In the genomic region with DNA sequence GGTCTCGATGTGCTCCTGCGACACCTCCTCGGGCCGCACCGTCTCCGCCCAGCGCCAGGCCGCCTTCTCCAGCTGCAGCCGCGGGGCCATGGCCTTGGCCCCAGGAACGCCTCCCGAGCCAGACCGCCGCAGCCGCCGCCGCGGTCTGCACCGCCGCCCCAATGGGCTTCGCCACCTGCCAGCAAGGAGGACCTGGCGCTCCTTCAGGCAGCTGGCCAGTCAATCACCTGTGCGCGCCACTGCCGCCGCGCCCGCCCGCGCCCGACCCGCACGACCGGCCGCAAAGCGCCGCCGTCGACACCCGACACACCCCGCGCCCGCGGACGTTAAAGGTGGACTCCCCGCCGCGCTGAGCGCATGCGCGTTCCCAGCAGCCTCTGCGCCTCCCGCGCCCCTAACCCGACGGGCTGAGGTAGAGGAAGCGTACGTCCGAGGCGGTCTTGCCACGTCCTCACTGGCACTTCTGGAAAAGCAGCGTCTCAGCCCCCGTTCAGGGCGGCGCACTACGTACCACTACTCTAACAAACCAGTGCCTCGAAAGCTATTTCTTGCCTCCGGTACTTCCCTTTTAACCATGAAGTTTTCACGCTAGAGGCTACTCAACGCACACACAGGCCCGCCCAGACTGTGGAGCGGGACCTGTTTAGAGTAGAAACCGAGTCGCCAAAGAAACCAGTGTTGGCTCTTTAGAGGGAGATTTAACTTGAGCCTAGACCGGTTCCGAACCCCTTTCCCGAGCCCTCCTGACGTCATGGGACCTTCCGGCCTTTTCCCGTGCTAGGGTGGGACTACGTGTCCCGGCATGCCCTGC, we compare ENCODE assay signal across 1 cellular context.
TF ChIP-seq lines count a peak whose summit lies in the region.

Gene USP48 (minus strand): TSS at position 282 of the 811 bp plus-strand sequence. CDS start 192 bp downstream, at position 90.

TF ChIP-seq in HepG2, 621 proteins besides CTCF, POLR2A, EP300 and RAD21 (continued from another document and continues in another):
- no peak; the same call in 1 of the 2 replicates for TF ChIP-seq ZNF280D (CRISPR knock-in tag; IDR thresholded peaks at IDR 0.05)
- no peak for TF ChIP-seq ZKSCAN1 (IDR thresholded peaks at IDR 0.05; ENCODE audit: low read length)
- TF ChIP-seq PAXIP1 (CRISPR knock-in tag; conservative IDR thresholded peaks at IDR 0.05): peak; percentile 53; the same call in 1 of the 2 replicates
- no peak; the same call in 1 of the 2 replicates for TF ChIP-seq ZNF414 (CRISPR knock-in tag; IDR thresholded peaks at IDR 0.05)
- no peak for TF ChIP-seq MTA3 (CRISPR knock-in tag; IDR thresholded peaks at IDR 0.05)
- TF ChIP-seq, protein P1, sequence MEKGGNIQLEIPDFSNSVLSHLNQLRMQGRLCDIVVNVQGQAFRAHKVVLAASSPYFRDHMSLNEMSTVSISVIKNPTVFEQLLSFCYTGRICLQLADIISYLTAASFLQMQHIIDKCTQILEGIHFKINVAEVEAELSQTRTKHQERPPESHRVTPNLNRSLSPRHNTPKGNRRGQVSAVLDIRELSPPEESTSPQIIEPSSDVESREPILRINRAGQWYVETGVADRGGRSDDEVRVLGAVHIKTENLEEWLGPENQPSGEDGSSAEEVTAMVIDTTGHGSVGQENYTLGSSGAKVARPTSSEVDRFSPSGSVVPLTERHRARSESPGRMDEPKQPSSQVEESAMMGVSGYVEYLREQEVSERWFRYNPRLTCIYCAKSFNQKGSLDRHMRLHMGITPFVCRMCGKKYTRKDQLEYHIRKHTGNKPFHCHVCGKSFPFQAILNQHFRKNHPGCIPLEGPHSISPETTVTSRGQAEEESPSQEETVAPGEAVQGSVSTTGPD (CRISPR knock-in tag; IDR thresholded peaks at IDR 0.05): no peak; the same call in 1 of the 2 replicates
- TF ChIP-seq KLF15 (CRISPR knock-in tag; IDR thresholded peaks at IDR 0.05; ENCODE audit: borderline replicate concordance): peak; percentile 33; the same call in 1 of the 2 replicates
- TF ChIP-seq SETDB1 (CRISPR knock-in tag; IDR thresholded peaks at IDR 0.05; ENCODE audit: borderline replicate concordance): no peak
- 0 out of 2 replicates have a peak, but pooled peaks have one; percentile 76 for TF ChIP-seq PAX8 (CRISPR knock-in tag; IDR thresholded peaks at IDR 0.05; ENCODE audit: borderline replicate concordance)
- TF ChIP-seq ZNF652 (CRISPR knock-in tag; IDR thresholded peaks at IDR 0.05; ENCODE audit: borderline replicate concordance, low read depth): no peak; the same call in 1 of the 2 replicates
- TF ChIP-seq GFI1 (CRISPR knock-in tag; IDR thresholded peaks at IDR 0.05; ENCODE audit: borderline replicate concordance): peak; percentile 15; the same call in 1 of the 2 replicates
- no peak; the same call in 1 of the 2 replicates for TF ChIP-seq ZNF713 (CRISPR knock-in tag; IDR thresholded peaks at IDR 0.05)
- TF ChIP-seq ZNF276 (CRISPR knock-in tag; IDR thresholded peaks at IDR 0.05; ENCODE audit: low read depth): peak; percentile 98
- TF ChIP-seq ZNF746 (CRISPR knock-in tag; IDR thresholded peaks at IDR 0.05): no peak; the same call in 1 of the 2 replicates
- TF ChIP-seq ZNF607 (CRISPR knock-in tag; IDR thresholded peaks at IDR 0.05; ENCODE audit: borderline replicate concordance): 0 out of 2 replicates have a peak, but pooled peaks have one; percentile 85
- 0 out of 2 replicates have a peak, but pooled peaks have one; percentile 27 for TF ChIP-seq MAF1 (CRISPR knock-in tag; IDR thresholded peaks at IDR 0.05; ENCODE audit: borderline replicate concordance)
- no peak for TF ChIP-seq ZNF569 (CRISPR knock-in tag; IDR thresholded peaks at IDR 0.05; ENCODE audit: borderline replicate concordance)
- peak; percentile 5; the same call in 1 of the 2 replicates for TF ChIP-seq NR2F6 (IDR thresholded peaks at IDR 0.05)
- TF ChIP-seq NR2F6 (CRISPR knock-in tag; IDR thresholded peaks at IDR 0.05): no peak
- TF ChIP-seq ZNF792 (CRISPR knock-in tag; IDR thresholded peaks at IDR 0.05): no peak; the same call in 1 of the 2 replicates
- no peak for TF ChIP-seq ZNF484 (CRISPR knock-in tag; IDR thresholded peaks at IDR 0.05; ENCODE audit: borderline replicate concordance, low read depth)
- TF ChIP-seq ZNF781 (CRISPR knock-in tag; IDR thresholded peaks at IDR 0.05; ENCODE audit: borderline replicate concordance, not compliant biosample characterization): peak; percentile 71
- TF ChIP-seq ZSCAN29 (CRISPR knock-in tag; conservative IDR thresholded peaks at IDR 0.05): peak; percentile 39; the same call in 1 of the 2 replicates
- TF ChIP-seq MATR3 (CRISPR knock-in tag; IDR thresholded peaks at IDR 0.05): no peak
- TF ChIP-seq CREB1 (IDR thresholded peaks at IDR 0.05): peak; percentile 97
- TF ChIP-seq CREB1 (CRISPR knock-in tag; IDR thresholded peaks at IDR 0.05): peak; percentile 98
- no peak for TF ChIP-seq CBX2 (IDR thresholded peaks at IDR 0.05; ENCODE audit: low read depth, low read length)
- TF ChIP-seq CBX2 (CRISPR knock-in tag; IDR thresholded peaks at IDR 0.05; ENCODE audit: low read depth): no peak; the same call in 1 of the 2 replicates
- TF ChIP-seq, protein P2, sequence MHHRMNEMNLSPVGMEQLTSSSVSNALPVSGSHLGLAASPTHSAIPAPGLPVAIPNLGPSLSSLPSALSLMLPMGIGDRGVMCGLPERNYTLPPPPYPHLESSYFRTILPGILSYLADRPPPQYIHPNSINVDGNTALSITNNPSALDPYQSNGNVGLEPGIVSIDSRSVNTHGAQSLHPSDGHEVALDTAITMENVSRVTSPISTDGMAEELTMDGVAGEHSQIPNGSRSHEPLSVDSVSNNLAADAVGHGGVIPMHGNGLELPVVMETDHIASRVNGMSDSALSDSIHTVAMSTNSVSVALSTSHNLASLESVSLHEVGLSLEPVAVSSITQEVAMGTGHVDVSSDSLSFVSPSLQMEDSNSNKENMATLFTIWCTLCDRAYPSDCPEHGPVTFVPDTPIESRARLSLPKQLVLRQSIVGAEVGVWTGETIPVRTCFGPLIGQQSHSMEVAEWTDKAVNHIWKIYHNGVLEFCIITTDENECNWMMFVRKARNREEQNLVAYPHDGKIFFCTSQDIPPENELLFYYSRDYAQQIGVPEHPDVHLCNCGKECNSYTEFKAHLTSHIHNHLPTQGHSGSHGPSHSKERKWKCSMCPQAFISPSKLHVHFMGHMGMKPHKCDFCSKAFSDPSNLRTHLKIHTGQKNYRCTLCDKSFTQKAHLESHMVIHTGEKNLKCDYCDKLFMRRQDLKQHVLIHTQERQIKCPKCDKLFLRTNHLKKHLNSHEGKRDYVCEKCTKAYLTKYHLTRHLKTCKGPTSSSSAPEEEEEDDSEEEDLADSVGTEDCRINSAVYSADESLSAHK (CRISPR knock-in tag; IDR thresholded peaks at IDR 0.05; ENCODE audit: borderline replicate concordance): no peak
- 0 out of 2 replicates have a peak, but pooled peaks have one; percentile 18 for TF ChIP-seq MXD4 (CRISPR knock-in tag; IDR thresholded peaks at IDR 0.05)
- TF ChIP-seq GMEB1 (CRISPR knock-in tag; IDR thresholded peaks at IDR 0.05; ENCODE audit: borderline replicate concordance): peak; percentile 94
- TF ChIP-seq AHR (CRISPR knock-in tag; IDR thresholded peaks at IDR 0.05): no peak; the same call in 1 of the 2 replicates
- no peak for TF ChIP-seq CENPX (CRISPR knock-in tag; IDR thresholded peaks at IDR 0.05)
- no peak for TF ChIP-seq ZNF615 (CRISPR knock-in tag; IDR thresholded peaks at IDR 0.05; ENCODE audit: borderline replicate concordance)
- no peak for TF ChIP-seq ZNF460 (CRISPR knock-in tag; IDR thresholded peaks at IDR 0.05; ENCODE audit: borderline replicate concordance)
- TF ChIP-seq FOXK2 (IDR thresholded peaks at IDR 0.05): no peak
- TF ChIP-seq PAWR (CRISPR knock-in tag; IDR thresholded peaks at IDR 0.05; ENCODE audit: borderline replicate concordance): 0 out of 2 replicates have a peak, but pooled peaks have one; percentile 2
- no peak for TF ChIP-seq KLF13 (CRISPR knock-in tag; IDR thresholded peaks at IDR 0.05)
- TF ChIP-seq ZNF772 (CRISPR knock-in tag; IDR thresholded peaks at IDR 0.05): peak; percentile 87
- peak; percentile 54; the same call in 1 of the 2 replicates for TF ChIP-seq ZNF34 (CRISPR knock-in tag; IDR thresholded peaks at IDR 0.05; ENCODE audit: borderline replicate concordance)
- peak; percentile 43; the same call in 1 of the 2 replicates for TF ChIP-seq MYC (CRISPR knock-in tag; IDR thresholded peaks at IDR 0.05; ENCODE audit: borderline replicate concordance)
- TF ChIP-seq ZNF749 (CRISPR knock-in tag; IDR thresholded peaks at IDR 0.05; ENCODE audit: borderline replicate concordance): peak; percentile 84
- TF ChIP-seq HDAC1 (CRISPR knock-in tag; IDR thresholded peaks at IDR 0.05): peak; percentile 70; the same call in 1 of the 2 replicates
- TF ChIP-seq DMAP1 (CRISPR knock-in tag; IDR thresholded peaks at IDR 0.05): peak; percentile 99
- peak; percentile 88 for TF ChIP-seq SSRP1 (CRISPR knock-in tag; IDR thresholded peaks at IDR 0.05)
- 0 out of 2 replicates have a peak, but pooled peaks have one; percentile 83 for TF ChIP-seq CBFB (CRISPR knock-in tag; IDR thresholded peaks at IDR 0.05)
- peak; percentile 53 for TF ChIP-seq ZFP36L1 (CRISPR knock-in tag; IDR thresholded peaks at IDR 0.05)
